Comparison of ENCODE assay signal across 1 cellular context in the genomic region with DNA sequence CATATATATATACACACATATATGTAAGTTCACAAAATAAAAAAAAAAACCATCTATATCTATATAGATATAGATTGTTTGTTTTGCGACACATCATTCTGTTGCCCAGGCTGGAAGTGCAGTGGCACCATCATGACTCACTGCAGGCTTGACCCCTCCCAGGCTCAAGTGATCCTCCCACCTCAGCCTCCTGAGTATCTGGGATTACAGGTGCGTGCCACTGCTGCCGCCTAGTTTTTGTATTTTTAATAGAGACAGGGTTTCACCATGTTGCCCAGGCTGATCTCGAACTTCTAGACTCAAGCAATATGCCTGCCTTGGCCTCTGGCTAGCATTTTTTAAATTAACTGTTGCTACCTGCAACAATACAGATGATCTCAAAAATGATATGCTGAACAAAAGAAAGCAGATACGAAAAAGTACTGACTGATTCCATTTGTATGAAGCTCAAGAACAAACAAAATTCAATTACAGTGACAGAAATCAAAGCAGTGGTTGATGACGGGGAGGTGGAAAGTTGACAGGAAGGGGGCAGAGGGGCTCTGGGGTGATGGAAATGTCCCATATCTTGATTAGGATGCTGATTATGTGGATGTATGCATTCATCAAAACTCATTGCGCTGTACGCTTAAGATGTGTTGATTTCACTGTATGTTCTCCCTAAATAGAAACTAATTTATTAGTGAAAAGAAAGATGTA.
A peak's percentile ranks its signal among the peaks of the same experiment; 100 is the strongest.
TF ChIP-seq lines count a peak whose summit lies in the region.

No MANE protein-coding gene starts in this region.

TF ChIP-seq in HepG2, 621 proteins besides CTCF, POLR2A, EP300 and RAD21:
- TF ChIP-seq GATAD2A (CRISPR knock-in tag; IDR thresholded peaks at IDR 0.05), result 0 out of 2 replicates have a peak, but pooled peaks have one; percentile 25
- no peak for TF ChIP-seq KLF13 (CRISPR knock-in tag; IDR thresholded peaks at IDR 0.05)
- 0 out of 2 replicates have a peak, but pooled peaks have one; percentile 20 for TF ChIP-seq STAG1 (CRISPR knock-in tag; IDR thresholded peaks at IDR 0.05)
- TF ChIP-seq FOSL2 (CRISPR knock-in tag; IDR thresholded peaks at IDR 0.05), result peak; percentile 91
- no peak for TF ChIP-seq ZNF530 (CRISPR knock-in tag; IDR thresholded peaks at IDR 0.05; ENCODE audit: low read depth)
- TF ChIP-seq ZNF770 (CRISPR knock-in tag; IDR thresholded peaks at IDR 0.05), result peak; percentile 68
- TF ChIP-seq CREB1 (IDR thresholded peaks at IDR 0.05), result peak; percentile 40; the same call in 1 of the 2 replicates
- TF ChIP-seq CREB1 (CRISPR knock-in tag; IDR thresholded peaks at IDR 0.05), result no peak
- TF ChIP-seq ZBTB20 (CRISPR knock-in tag; IDR thresholded peaks at IDR 0.05; ENCODE audit: borderline replicate concordance, low read depth), result peak; percentile 74; the same call in 1 of the 2 replicates
- TF ChIP-seq XRCC5 (optimal IDR thresholded peaks at IDR 0.05; ENCODE audit: low read length), result peak; percentile 22
